Comparison of ENCODE assay signal across 22 cellular contexts in genomic region chr6:129494586-129494985, GRCh38.
DNase-seq lines count a peak whose midpoint lies in the region; ATAC-seq and TF ChIP-seq lines count a peak whose summit lies in the region.
"Had no signal": no experiment of that assay in that cellular context is flagged by ENCODE, and none has a peak within 500 bp of the region (broad histone marks: within the 10 kb centered on the region; RNA-seq: fewer than 3 reads in every experiment).

No MANE protein-coding gene starts in this region.

- no peak overlapping the region for H3K4me3 ChIP-seq in breast epithelium
- H3K4me3 ChIP-seq: HAP-1, MG63 had no signal

- H3K36me3 ChIP-seq in breast epithelium, result no peaks in the 10 kb centered on the region
- H3K36me3 ChIP-seq: HAP-1 had no signal

- peaks cover 5% of the 10 kb centered on the region for H3K36me3 Mint-ChIP-seq in activated CD4-positive, alpha-beta T cell treated with anti-CD3 and anti-CD28 coated beads for 36 hours (ENCODE audit: low read depth)
- peaks cover 2% of the 10 kb centered on the region for H3K36me3 Mint-ChIP-seq in activated CD4-positive, alpha-beta T cell treated with anti-CD3 and anti-CD28 coated beads, Interleukin-2, amount 10 ng/mL, durations not matched to agents 7 days and 5 days (ENCODE audit: low read depth)
- no peaks in the 10 kb centered on the region for H3K36me3 Mint-ChIP-seq in MCF 10A (ENCODE audit: insufficient read depth, unreplicated experiment)
- peaks cover 37% of the 10 kb centered on the region for H3K36me3 Mint-ChIP-seq in activated naive CD8-positive, alpha-beta T cell treated with anti-CD3 and anti-CD28 coated beads for 36 hours
- H3K36me3 Mint-ChIP-seq: IgD-negative memory B cell had no signal

- BruUV-seq in MCF 10A (replicated peaks; lab: Mats Ljungman, UMichigan), result no TSS peak

- no peak overlapping the region for H3K27ac ChIP-seq in breast epithelium
- H3K27ac ChIP-seq: 22Rv1 had no signal

- peaks cover 0 to 13% of the 10 kb centered on the region in 2 donors for H3K4me1 ChIP-seq in breast epithelium

- no peak for ATAC-seq in activated CD4-positive, alpha-beta T cell treated with anti-CD3 and anti-CD28 coated beads for 36 hours
- no peak for ATAC-seq in GM19452 (IDR thresholded peaks at IDR 0.05; ENCODE audit: unreplicated experiment)
- ATAC-seq: PC-3 had no signal

- H3K27ac Mint-ChIP-seq in activated CD4-positive, alpha-beta T cell treated with anti-CD3 and anti-CD28 coated beads for 36 hours, result peak overlapping the region; percentile 85
- H3K27ac Mint-ChIP-seq in activated CD4-positive, alpha-beta T cell treated with anti-CD3 and anti-CD28 coated beads, Interleukin-2, amount 10 ng/mL, durations not matched to agents 7 days and 5 days, result no peak overlapping the region
- H3K27ac Mint-ChIP-seq in MCF 10A (ENCODE audit: low read depth, unreplicated experiment), result peak overlapping the region; percentile 9
- H3K27ac Mint-ChIP-seq in activated naive CD8-positive, alpha-beta T cell treated with anti-CD3 and anti-CD28 coated beads for 36 hours, result peak overlapping the region; percentile 93
- H3K27ac Mint-ChIP-seq: B cell had no signal

- H3K9me3 Mint-ChIP-seq in activated CD4-positive, alpha-beta T cell treated with anti-CD3 and anti-CD28 coated beads for 36 hours (ENCODE audit: low read depth), result no peaks in the 10 kb centered on the region
- peaks cover 4% of the 10 kb centered on the region for H3K9me3 Mint-ChIP-seq in activated CD4-positive, alpha-beta T cell treated with anti-CD3 and anti-CD28 coated beads, Interleukin-2, amount 10 ng/mL, durations not matched to agents 7 days and 5 days
- H3K9me3 Mint-ChIP-seq in MCF 10A (ENCODE audit: unreplicated experiment), result no peaks in the 10 kb centered on the region
- peaks cover 6% of the 10 kb centered on the region for H3K9me3 Mint-ChIP-seq in activated naive CD8-positive, alpha-beta T cell treated with anti-CD3 and anti-CD28 coated beads for 36 hours
- H3K9me3 Mint-ChIP-seq: IgD-negative memory B cell had no signal

- TF ChIP-seq CTCF in MCF 10A (IDR thresholded peaks at IDR 0.05; ENCODE audit: unreplicated experiment) (no peak), breast epithelium (IDR thresholded peaks at IDR 0.05) (no peak)

- POLR2A ChIA-PET in activated CD4-positive, alpha-beta T cell treated with anti-CD3 and anti-CD28 coated beads for 36 hours (lab: Charles Lee), result no interaction called here
- POLR2A ChIA-PET in activated CD4-positive, alpha-beta T cell treated with anti-CD3 and anti-CD28 coated beads, Interleukin-2, amount 10 ng/mL, durations not matched to agents 7 days and 5 days (lab: Charles Lee), result no interaction called here
- POLR2A ChIA-PET in MCF 10A (lab: Yijun Ruan, JAX), result interaction anchor here (0.6 to 5.2 kb wide), 2 partner anchors 7 to 191 kb away, joined by 3 to 73 read pairs; no protein-coding TSS in a partner anchor

- no peak for DNase-seq in activated CD4-positive, alpha-beta T cell treated with anti-CD3 and anti-CD28 coated beads for 36 hours
- no peak for DNase-seq in activated CD4-positive, alpha-beta T cell treated with anti-CD3 and anti-CD28 coated beads, Interleukin-2, amount 10 ng/mL, durations not matched to agents 7 days and 5 days
- DNase-seq in MCF 10A (ENCODE audit: unreplicated experiment) (no peak), breast epithelium (ENCODE audit: low spot score in 2 of 2) (no peak), renal cortical epithelial cell (ENCODE audit: low read depth) (peak; percentile 61)
- no peak for DNase-seq in activated naive CD8-positive, alpha-beta T cell treated with anti-CD3 and anti-CD28 coated beads for 36 hours
- DNase-seq in stimulated activated naive CD4-positive, alpha-beta T cell (lab: John Stamatoyannopoulos, UW), result no peak
- DNase-seq: DMS 273 treated with DMSO at 0.1 percent for 48 hours, Karpas-422, MG63, NCI-H1048, NCI-H1436, NCI-H1930, NCI-H345, NCI-H524 treated with DMSO at 0.1 percent for 48 hours, PC-3, RPMI8226 had no signal

- no peak for TF ChIP-seq POLR2A in breast epithelium (IDR thresholded peaks at IDR 0.05)

- H3K27me3 Mint-ChIP-seq in activated CD4-positive, alpha-beta T cell treated with anti-CD3 and anti-CD28 coated beads for 36 hours, result no peaks in the 10 kb centered on the region
- H3K27me3 Mint-ChIP-seq in activated CD4-positive, alpha-beta T cell treated with anti-CD3 and anti-CD28 coated beads, Interleukin-2, amount 10 ng/mL, durations not matched to agents 7 days and 5 days, result no peaks in the 10 kb centered on the region
- no peaks in the 10 kb centered on the region for H3K27me3 Mint-ChIP-seq in MCF 10A (ENCODE audit: insufficient read depth, unreplicated experiment)
- H3K27me3 Mint-ChIP-seq in activated naive CD8-positive, alpha-beta T cell treated with anti-CD3 and anti-CD28 coated beads for 36 hours, result no peaks in the 10 kb centered on the region
- H3K27me3 Mint-ChIP-seq: IgD-negative memory B cell had no signal

- CTCF ChIA-PET in activated CD4-positive, alpha-beta T cell treated with anti-CD3 and anti-CD28 coated beads for 36 hours (lab: Charles Lee), result interaction anchor here (1.1 to 2.1 kb wide), 2 partner anchors 104 to 527 kb away, joined by 3 to 9 read pairs; no protein-coding TSS in a partner anchor
- CTCF ChIA-PET in activated CD4-positive, alpha-beta T cell treated with anti-CD3 and anti-CD28 coated beads, Interleukin-2, amount 10 ng/mL, durations not matched to agents 7 days and 5 days (lab: Charles Lee), result interaction anchor here (0.8 to 1.0 kb wide), 2 partner anchors 20 to 28 kb away, joined by 3 read pairs; no protein-coding TSS in a partner anchor
- CTCF ChIA-PET in MCF 10A (lab: Yijun Ruan, JAX), result interaction anchor here (0.5 to 2.1 kb wide), 4 partner anchors 78 to 1319 kb away, joined by 3 to 5 read pairs (median 4); no protein-coding TSS in a partner anchor

- H3K4me3 Mint-ChIP-seq in activated CD4-positive, alpha-beta T cell treated with anti-CD3 and anti-CD28 coated beads for 36 hours, result no peak overlapping the region
- no peak overlapping the region for H3K4me3 Mint-ChIP-seq in activated CD4-positive, alpha-beta T cell treated with anti-CD3 and anti-CD28 coated beads, Interleukin-2, amount 10 ng/mL, durations not matched to agents 7 days and 5 days
- H3K4me3 Mint-ChIP-seq in MCF 10A (ENCODE audit: unreplicated experiment), result no peak overlapping the region
- no peak overlapping the region for H3K4me3 Mint-ChIP-seq in activated naive CD8-positive, alpha-beta T cell treated with anti-CD3 and anti-CD28 coated beads for 36 hours
- H3K4me3 Mint-ChIP-seq: B cell, IgD-negative memory B cell had no signal

- H3K4me1 Mint-ChIP-seq in activated CD4-positive, alpha-beta T cell treated with anti-CD3 and anti-CD28 coated beads for 36 hours, result peaks cover 83% of the 10 kb centered on the region
- H3K4me1 Mint-ChIP-seq in activated CD4-positive, alpha-beta T cell treated with anti-CD3 and anti-CD28 coated beads, Interleukin-2, amount 10 ng/mL, durations not matched to agents 7 days and 5 days, result peaks cover 40% of the 10 kb centered on the region
- H3K4me1 Mint-ChIP-seq in MCF 10A (ENCODE audit: insufficient read depth, unreplicated experiment), result peaks cover 44% of the 10 kb centered on the region
- H3K4me1 Mint-ChIP-seq in activated naive CD8-positive, alpha-beta T cell treated with anti-CD3 and anti-CD28 coated beads for 36 hours, result peaks cover 85% of the 10 kb centered on the region

- no peaks in the 10 kb centered on the region for H3K9me3 ChIP-seq in breast epithelium
- H3K9me3 ChIP-seq: HAP-1, MG63 had no signal

- intact Hi-C loops in activated CD4-positive, alpha-beta T cell treated with anti-CD3 and anti-CD28 coated beads for 36 hours (cut with DNase I, micrococcal nuclease), result loop anchor here (5.0 kb wide), 3 partner anchors 242 to 837 kb away; no protein-coding TSS in a partner anchor
- intact Hi-C loops in MCF 10A (cut with micrococcal nuclease) (loop anchor here (10.0 kb wide), 1 partner anchor 180 kb away; no protein-coding TSS in a partner anchor), breast epithelium (cut with DNase I; ENCODE audit: low total_unique reads) (no loop called here)

- no peaks in the 10 kb centered on the region for H3K27me3 ChIP-seq in breast epithelium
- H3K27me3 ChIP-seq: MG63 had no signal
